Comparison of ENCODE assay signal across 26 cellular contexts in the genomic region with DNA sequence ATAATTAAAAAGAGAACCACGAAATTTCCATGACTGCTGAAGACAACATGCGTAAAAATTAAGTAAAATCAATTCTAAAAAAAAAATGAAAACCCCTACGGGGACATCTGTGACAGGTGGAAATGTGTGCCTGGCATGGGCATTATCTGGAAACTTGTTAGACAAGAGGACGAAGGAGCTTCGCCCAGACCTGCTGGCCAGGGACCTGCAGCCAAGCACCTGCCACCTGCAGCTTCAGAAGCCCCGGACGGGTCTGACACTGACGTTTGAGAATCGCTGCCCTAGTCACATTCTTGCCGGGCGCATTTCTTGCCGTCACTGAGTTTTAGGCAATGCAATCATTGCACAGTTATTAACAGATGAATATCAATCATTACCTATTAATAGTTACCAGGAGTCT.
"Had no signal": no experiment of that assay in that cellular context is flagged by ENCODE, and none has a peak within 500 bp of the region (broad histone marks: within the 10 kb centered on the region; RNA-seq: fewer than 3 reads in every experiment).

No MANE protein-coding gene starts in this region.

- ATAC-seq: foreskin keratinocyte; left cardiac atrium; lower lobe of right lung; natural killer cell treated with Interleukin-12 subunit alpha and Interleukin-12 subunit beta and Interleukin-15 and Interleukin-18, amount 100 ng/mL, for 72 hours; psoas muscle; right lobe of liver; stimulated activated memory B cell treated with anti-CD40 and anti-IgM and Interleukin-4, amounts not matched to agents 10 μg/mL and 1 μg/mL and 100 μg/mL, for 72 hours had no signal

- H3K4me3 ChIP-seq: colonic mucosa, left ventricle myocardium inferior, lower lobe of right lung, neural progenitor cell, pancreas, psoas muscle, right lobe of liver, spleen, testis, tibial nerve had no signal

- H3K27ac ChIP-seq: colonic mucosa, foreskin keratinocyte, left ventricle myocardium inferior, lower lobe of right lung, neural progenitor cell, pancreas, psoas muscle, right lobe of liver, spleen, tibial nerve had no signal

- H3K9me3 ChIP-seq: colonic mucosa, left ventricle myocardium inferior, lower lobe of right lung, pancreas, psoas muscle, right lobe of liver, spleen, testis, tibial nerve had no signal

- H3K36me3 ChIP-seq: colonic mucosa, left ventricle myocardium inferior, lower lobe of right lung, neural progenitor cell, pancreas, right lobe of liver, spleen, tibial nerve had no signal

- DNase-seq: colonic mucosa; effector CD4-positive, alpha-beta T cell; endodermal cell; erythroblast; foreskin keratinocyte; immature natural killer cell; kidney; left cardiac atrium; left ventricle myocardium inferior; lower lobe of right lung; mesenchymal stem cell; midbrain; nucleus accumbens; pancreas; psoas muscle; retina; right lobe of liver; spleen; stimulated activated CD4-positive, alpha-beta T cell treated with anti-CD3 and anti-CD28 coated beads, Interleukin-15, amount 100 ng/mL, for 24 hours; stimulated activated CD4-positive, alpha-beta T cell treated with anti-CD3 and anti-CD28 coated beads, Interleukin-1b, Interleukin-23, amount 100 ng/mL, for 48 hours; stimulated activated CD4-positive, alpha-beta T cell treated with anti-CD3 and anti-CD28 coated beads, Interleukin-4, amount 100 ng/mL, for 24 hours; testis had no signal

- H3K4me1 ChIP-seq: colonic mucosa, foreskin keratinocyte, left ventricle myocardium inferior, psoas muscle, right lobe of liver, spleen had no signal

- H3K27me3 ChIP-seq: colonic mucosa, foreskin keratinocyte, neural progenitor cell, pancreas, right lobe of liver, testis, tibial nerve had no signal
